ENCODE assay signal across 9 cellular contexts in genomic region chr3:72155391-72156064, GRCh38.
DNase-seq lines count a peak whose midpoint lies in the region; TF ChIP-seq lines count a peak whose summit lies in the region.
"Had no signal": no experiment of that assay in that cellular context is flagged by ENCODE, and none has a peak within 500 bp of the region (broad histone marks: within the 10 kb centered on the region; RNA-seq: fewer than 3 reads in every experiment).

No MANE protein-coding gene starts in this region.

- H3K4me2 ChIP-seq in SK-N-SH (peak overlapping the region; percentile 20; the same call in 1 of the 2 replicates), mesendoderm (ENCODE audit: low read length) (no peak overlapping the region)

- peak; percentile 26 for DNase-seq in COLO668 (lab: John Stamatoyannopoulos, UW; ENCODE audit: unreplicated experiment)
- peak; percentile 38 for DNase-seq in SK-N-SH
- DNase-seq in fibroblast of villous mesenchyme (ENCODE audit: low read depth), result peak; percentile 96
- DNase-seq in posterior vena cava (ENCODE audit: low spot score), result peak; percentile 87
- DNase-seq in inferior parietal cortex (ENCODE audit: extremely low spot score), result no peak
- DNase-seq in effector CD8-positive, alpha-beta T cell (lab: John Stamatoyannopoulos, UW), result no peak
- no peak for DNase-seq in iPS-NIHi7 (ENCODE audit: extremely low spot score)
- no peak for DNase-seq in mesendoderm
- DNase-seq: stimulated activated CD4-positive, alpha-beta T cell treated with anti-CD3 and anti-CD28 coated beads, Interleukin-2, amount 100 ng/mL, for 24 hours had no signal

- no peak overlapping the region for H3K56ac ChIP-seq in mesendoderm (ENCODE audit: low read length)

- H3K18ac ChIP-seq in mesendoderm (ENCODE audit: low read length), result no peak overlapping the region

- no peak overlapping the region for H3K23ac ChIP-seq in mesendoderm (ENCODE audit: low read length)

- no peak for TF ChIP-seq RAD21 in SK-N-SH (IDR thresholded peaks at IDR 0.05; ENCODE audit: low read length)

- no peaks in the 10 kb centered on the region for H3K9me2 ChIP-seq in SK-N-SH

- TF ChIP-seq CTCF in SK-N-SH (IDR thresholded peaks at IDR 0.05) (no peak), fibroblast of villous mesenchyme (IDR thresholded peaks at IDR 0.05; ENCODE audit: insufficient read depth, low read depth, low read length) (no peak)

- TF ChIP-seq EP300 in SK-N-SH (IDR thresholded peaks at IDR 0.05; ENCODE audit: borderline replicate concordance in 1 of 2, low read depth in 1 of 2, low read length in 1 of 2), result 0 out of 4 replicates have a peak, but pooled peaks of 1 of the 2 experiments have one; percentile 25

- no peak overlapping the region for H2BK15ac ChIP-seq in mesendoderm (replicated peaks; ENCODE audit: low read depth)

- peak overlapping the region; percentile 52 to 53 for H3K27ac ChIP-seq in SK-N-SH (ENCODE audit: low read depth in 2 of 2, low read length in 1 of 2)
- H3K27ac ChIP-seq in mesendoderm (ENCODE audit: low read depth, low read length), result no peak overlapping the region

- no peak overlapping the region; a peak in 1 of 4 replicates for H3K4me3 ChIP-seq in SK-N-SH (ENCODE audit: low read depth in 2 of 2, low read length in 1 of 2)
- H3K4me3 ChIP-seq in fibroblast of villous mesenchyme (ENCODE audit: low read depth, low read length), result no peak overlapping the region
- no peak overlapping the region for H3K4me3 ChIP-seq in mesendoderm (ENCODE audit: low read length)

- no peak overlapping the region for H2AFZ ChIP-seq in SK-N-SH (ENCODE audit: low read depth)

- no peak overlapping the region for H3K9ac ChIP-seq in SK-N-SH
- no peak overlapping the region for H3K9ac ChIP-seq in mesendoderm (ENCODE audit: low read length)

- H4K20me1 ChIP-seq in SK-N-SH (ENCODE audit: insufficient read depth), result no peaks in the 10 kb centered on the region

- H3K27me3 ChIP-seq in SK-N-SH (ENCODE audit: insufficient read depth), result no peaks in the 10 kb centered on the region
- H3K27me3 ChIP-seq in mesendoderm (ENCODE audit: insufficient read depth, low read length, poor library complexity), result no peaks in the 10 kb centered on the region

- no peaks in the 10 kb centered on the region for H3K79me2 ChIP-seq in SK-N-SH (ENCODE audit: insufficient read depth)
- H3K79me2 ChIP-seq in mesendoderm (ENCODE audit: control insufficient read depth, insufficient read depth, low read length), result no peaks in the 10 kb centered on the region

- H2BK120ac ChIP-seq in mesendoderm (ENCODE audit: low read depth, low read length), result no peak overlapping the region

- CTCF ChIA-PET in SK-N-SH (lab: Yijun Ruan, JAX), result no interaction called here

- no peak overlapping the region for H3K4ac ChIP-seq in mesendoderm (ENCODE audit: low read depth, low read length)

- H3F3A ChIP-seq in SK-N-SH (replicated peaks; ENCODE audit: insufficient read depth), result peaks cover 4% of the 10 kb centered on the region

- 29% methylated on average over 8 of the region's 12 CpGs for WGBS in SK-N-SH (ENCODE audit: low lambda C conversion rate)
- WGBS in mesendoderm (ENCODE audit: extremely low coverage, insufficient coverage, low lambda C conversion rate), result no CpG with 5 or more reads among the region's 12 CpGs

- intact Hi-C loops in posterior vena cava (cut with DNase I), result no loop called here

- H3K9me3 ChIP-seq in SK-N-SH, result no peaks in the 10 kb centered on the region

- no peak overlapping the region for H4K8ac ChIP-seq in mesendoderm (ENCODE audit: low read depth, low read length)

- no peak overlapping the region for H2AK5ac ChIP-seq in mesendoderm (ENCODE audit: low read length)

- H2BK5ac ChIP-seq in mesendoderm (ENCODE audit: low read length), result no peak overlapping the region

- H4K5ac ChIP-seq in mesendoderm (ENCODE audit: low read length), result no peak overlapping the region

- POLR2A ChIA-PET in SK-N-SH (lab: Yijun Ruan, JAX), result no interaction called here

- H3K4me1 ChIP-seq in SK-N-SH (ENCODE audit: control insufficient read depth in 1 of 2, insufficient read depth in 2 of 2, low read depth in 1 of 2, low read length in 1 of 2), result peaks cover 0 to 38% of the 10 kb centered on the region in 2 experiments; a peak in 2 of 4 replicates
- no peaks in the 10 kb centered on the region for H3K4me1 ChIP-seq in mesendoderm (ENCODE audit: control insufficient read depth, low read depth, low read length)

- no peaks in the 10 kb centered on the region for H3K79me1 ChIP-seq in mesendoderm (ENCODE audit: low read length)

- H3K36me3 ChIP-seq in SK-N-SH (replicated peaks in 1 of 2; ENCODE audit: control insufficient read depth in 1 of 2, insufficient read depth in 2 of 2, low read length in 1 of 2), result no peaks in the 10 kb centered on the region
- no peaks in the 10 kb centered on the region for H3K36me3 ChIP-seq in mesendoderm (ENCODE audit: control insufficient read depth, insufficient read depth, low read length)

TF ChIP-seq in SK-N-SH, 30 proteins besides CTCF, POLR2A, EP300 and RAD21:
- peak; percentile 49 for TF ChIP-seq JUND (IDR thresholded peaks at IDR 0.05)
- no peak for TF ChIP-seq SIN3A (IDR thresholded peaks at IDR 0.05; ENCODE audit: borderline replicate concordance, low read depth, low read length)
- TF ChIP-seq TAF1 (IDR thresholded peaks at IDR 0.05; ENCODE audit: borderline replicate concordance, low read depth, low read length), result no peak
- TF ChIP-seq YY1 (IDR thresholded peaks at IDR 0.05; ENCODE audit: low read depth), result no peak
- TF ChIP-seq TEAD4 (IDR thresholded peaks at IDR 0.05; ENCODE audit: borderline replicate concordance, insufficient read depth), result no peak
- TF ChIP-seq USF2 (IDR thresholded peaks at IDR 0.05; ENCODE audit: borderline replicate concordance, low read depth, low read length), result no peak
- TF ChIP-seq NRF1 (IDR thresholded peaks at IDR 0.05; ENCODE audit: low read depth, low read length), result no peak
- no peak for TF ChIP-seq REST (IDR thresholded peaks at IDR 0.05; ENCODE audit: low read depth, low read length)
- 0 out of 2 replicates have a peak, but pooled peaks have one; percentile 48 for TF ChIP-seq MAX (IDR thresholded peaks at IDR 0.05; ENCODE audit: low read depth)
- peak; percentile 75 for TF ChIP-seq FOSL2 (IDR thresholded peaks at IDR 0.05; ENCODE audit: borderline replicate concordance, low read depth)
- peak; percentile 47 for TF ChIP-seq PBX3 (IDR thresholded peaks at IDR 0.05)
- peak; percentile 84 for TF ChIP-seq TCF12 (IDR thresholded peaks at IDR 0.05)
- TF ChIP-seq GABPA (IDR thresholded peaks at IDR 0.05; ENCODE audit: low read depth), result no peak
- peak; percentile 66 for TF ChIP-seq NFIC (IDR thresholded peaks at IDR 0.05; ENCODE audit: borderline replicate concordance)

Comparison
In these comparisons a context has a peak if more than half of its experiments do, and no peak if none do; other contexts are left out.
1. DNase-seq: peak in COLO668 (single experiment), SK-N-SH (single experiment), fibroblast of villous mesenchyme (single experiment) and posterior vena cava (single experiment); none in inferior parietal cortex (single experiment), effector CD8-positive, alpha-beta T cell (single experiment), iPS-NIHi7 (single experiment) and mesendoderm (single experiment).